In the genomic region with DNA sequence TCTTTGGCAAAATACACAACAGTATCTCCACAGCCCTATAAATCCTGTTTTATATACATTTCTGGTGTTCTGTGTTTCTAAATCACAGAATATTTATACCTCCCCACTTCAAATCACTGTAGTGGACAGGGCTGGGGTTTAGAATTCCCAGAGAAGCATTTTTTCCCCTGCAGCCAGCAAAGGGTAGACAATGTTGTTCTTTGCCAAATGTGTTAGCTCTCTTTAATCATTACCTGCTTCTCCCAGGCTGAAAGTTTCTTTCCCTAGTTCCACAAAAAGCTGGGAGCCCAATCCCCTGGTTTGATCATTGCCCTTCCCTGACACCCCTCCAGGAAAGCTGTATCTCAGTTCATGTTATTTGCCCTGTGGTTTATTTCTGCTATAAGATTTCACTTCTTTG, we compare ENCODE assay signal across 25 cellular contexts.
"Had no signal": no experiment of that assay in that cellular context is flagged by ENCODE, and none has a peak within 500 bp of the region (broad histone marks: within the 10 kb centered on the region; RNA-seq: fewer than 3 reads in every experiment).

No MANE protein-coding gene starts in this region.

- H3K27ac Mint-ChIP-seq: activated B cell treated with CpG ODN at 0.5 μM for 24 hours; activated CD8-positive, alpha-beta T cell treated with anti-CD3 and anti-CD28 coated beads for 36 hours; activated naive CD8-positive, alpha-beta T cell treated with anti-CD3 and anti-CD28 coated beads, Interleukin-2, amount 50 U/mL, for 24 hours; activated T-helper 17 cell treated with anti-CD3 and anti-CD28 coated beads, Interleukin-2, amount 50 U/mL, for 72 hours; mesothelial cell of epicardium; naive B cell; stimulated activated effector memory CD8-positive, alpha-beta T cell treated with anti-CD3 and anti-CD28 coated beads, Interleukin-12 subunit alpha, Interleukin-12 subunit beta, amount 100 ng/mL, for 72 hours; stimulated activated naive CD8-positive, alpha-beta T cell treated with anti-CD3 and anti-CD28 coated beads, Interleukin-15, amount 100 ng/mL, for 72 hours had no signal

- H3K27ac ChIP-seq: esophagus squamous epithelium, parathyroid adenoma, upper lobe of right lung had no signal

- H3K4me1 ChIP-seq: esophagus squamous epithelium, parathyroid adenoma, upper lobe of right lung had no signal

- DNase-seq: activated B cell treated with CpG ODN at 0.5 μM for 24 hours; activated CD4-positive, alpha-beta T cell treated with anti-CD3 and anti-CD28 coated beads, Interleukin-2, amount 50 U/mL, for 1 hour; activated CD8-positive, alpha-beta T cell treated with anti-CD3 and anti-CD28 coated beads for 36 hours; activated gamma-delta T cell treated with Interleukin-2 at 50 U/mL for 16 hours; activated naive CD4-positive, alpha-beta T cell treated with anti-CD3 and anti-CD28 coated beads, Interleukin-2, amount 50 U/mL, for 16 hours; activated naive CD8-positive, alpha-beta T cell treated with anti-CD3 and anti-CD28 coated beads, Interleukin-2, amount 50 U/mL, for 24 hours; activated T-cell treated with anti-CD3 and anti-CD28 coated beads, Interleukin-2, amount 50 U/mL, for 4 hours; amygdala; dermis blood vessel endothelial cell; effector CD4-positive, alpha-beta T cell; esophagus squamous epithelium; left ventricle myocardium superior; naive B cell; occipital lobe; right cardiac atrium; stimulated activated CD4-positive, alpha-beta T cell treated with anti-CD3 and anti-CD28 coated beads, Interleukin-4, amount 100 ng/mL, for 24 hours; stimulated activated naive CD8-positive, alpha-beta T cell treated with anti-CD3 and anti-CD28 coated beads, Interleukin-15, amount 100 ng/mL, for 72 hours; substantia nigra; T-helper 2 cell; upper lobe of right lung had no signal

- H3K4me3 ChIP-seq: esophagus squamous epithelium, upper lobe of right lung had no signal

- H2AFZ ChIP-seq: parathyroid adenoma had no signal

- H3K4me1 Mint-ChIP-seq: activated B cell treated with CpG ODN at 0.5 μM for 24 hours; activated naive CD8-positive, alpha-beta T cell treated with anti-CD3 and anti-CD28 coated beads, Interleukin-2, amount 50 U/mL, for 24 hours; activated T-helper 17 cell treated with anti-CD3 and anti-CD28 coated beads, Interleukin-2, amount 50 U/mL, for 72 hours; mesothelial cell of epicardium; naive B cell; stimulated activated effector memory CD8-positive, alpha-beta T cell treated with anti-CD3 and anti-CD28 coated beads, Interleukin-12 subunit alpha, Interleukin-12 subunit beta, amount 100 ng/mL, for 72 hours; stimulated activated naive CD8-positive, alpha-beta T cell treated with anti-CD3 and anti-CD28 coated beads, Interleukin-15, amount 100 ng/mL, for 72 hours had no signal

- ATAC-seq: activated CD8-positive, alpha-beta T cell treated with anti-CD3 and anti-CD28 coated beads for 36 hours; activated naive CD8-positive, alpha-beta T cell treated with anti-CD3 and anti-CD28 coated beads, Interleukin-2, amount 50 U/mL, for 24 hours; activated T-cell treated with anti-CD3 and anti-CD28 coated beads, Interleukin-2, amount 50 U/mL, for 4 hours; activated T-helper 17 cell treated with anti-CD3 and anti-CD28 coated beads, Interleukin-2, amount 50 U/mL, for 72 hours; left ventricle myocardium superior; right cardiac atrium; stimulated activated effector memory CD8-positive, alpha-beta T cell treated with anti-CD3 and anti-CD28 coated beads, Interleukin-12 subunit alpha, Interleukin-12 subunit beta, amount 100 ng/mL, for 72 hours; stimulated activated naive CD8-positive, alpha-beta T cell treated with anti-CD3 and anti-CD28 coated beads, Interleukin-15, amount 100 ng/mL, for 72 hours; upper lobe of right lung had no signal

- H3K27me3 Mint-ChIP-seq: activated B cell treated with CpG ODN at 0.5 μM for 24 hours; activated CD8-positive, alpha-beta T cell treated with anti-CD3 and anti-CD28 coated beads for 36 hours; activated naive CD8-positive, alpha-beta T cell treated with anti-CD3 and anti-CD28 coated beads, Interleukin-2, amount 50 U/mL, for 24 hours; activated T-helper 17 cell treated with anti-CD3 and anti-CD28 coated beads, Interleukin-2, amount 50 U/mL, for 72 hours; naive B cell; stimulated activated naive CD8-positive, alpha-beta T cell treated with anti-CD3 and anti-CD28 coated beads, Interleukin-15, amount 100 ng/mL, for 72 hours had no signal

- H3K4me3 Mint-ChIP-seq: activated B cell treated with CpG ODN at 0.5 μM for 24 hours; activated CD8-positive, alpha-beta T cell treated with anti-CD3 and anti-CD28 coated beads for 36 hours; activated naive CD8-positive, alpha-beta T cell treated with anti-CD3 and anti-CD28 coated beads, Interleukin-2, amount 50 U/mL, for 24 hours; activated T-cell treated with anti-CD3 and anti-CD28 coated beads, Interleukin-2, amount 50 U/mL, for 4 hours; activated T-helper 17 cell treated with anti-CD3 and anti-CD28 coated beads, Interleukin-2, amount 50 U/mL, for 72 hours; mesothelial cell of epicardium; naive B cell; neural crest cell; stimulated activated effector memory CD8-positive, alpha-beta T cell treated with anti-CD3 and anti-CD28 coated beads, Interleukin-12 subunit alpha, Interleukin-12 subunit beta, amount 100 ng/mL, for 72 hours; stimulated activated naive CD8-positive, alpha-beta T cell treated with anti-CD3 and anti-CD28 coated beads, Interleukin-15, amount 100 ng/mL, for 72 hours had no signal

- H3K9me3 Mint-ChIP-seq: activated B cell treated with CpG ODN at 0.5 μM for 24 hours; activated T-cell treated with anti-CD3 and anti-CD28 coated beads, Interleukin-2, amount 50 U/mL, for 4 hours; neural crest cell had no signal

- H3K79me2 ChIP-seq: parathyroid adenoma had no signal

- H3K9me3 ChIP-seq: esophagus squamous epithelium, upper lobe of right lung had no signal

- H3K36me3 Mint-ChIP-seq: mesothelial cell of epicardium; naive B cell; stimulated activated effector memory CD8-positive, alpha-beta T cell treated with anti-CD3 and anti-CD28 coated beads, Interleukin-12 subunit alpha, Interleukin-12 subunit beta, amount 100 ng/mL, for 72 hours had no signal

- H3K9ac ChIP-seq: parathyroid adenoma had no signal

- H3K27me3 ChIP-seq: esophagus squamous epithelium, upper lobe of right lung had no signal

- H3K36me3 ChIP-seq: esophagus squamous epithelium, upper lobe of right lung had no signal
